In genomic region chr20:24638546-24639166, GRCh38 we compare ENCODE assay signal across 16 cellular contexts.
DNase-seq lines count a peak whose midpoint lies in the region; ATAC-seq and TF ChIP-seq lines count a peak whose summit lies in the region.
"Had no signal": no experiment of that assay in that cellular context is flagged by ENCODE, and none has a peak within 500 bp of the region (broad histone marks: within the 10 kb centered on the region; RNA-seq: fewer than 3 reads in every experiment).

No MANE protein-coding gene starts in this region.

- H3K79me2 ChIP-seq in DND-41 (ENCODE audit: insufficient read depth, low read length): no peaks in the 10 kb centered on the region
- no peaks in the 10 kb centered on the region for H3K79me2 ChIP-seq in fibroblast of lung (ENCODE audit: control insufficient read depth, insufficient read depth, low read length)

- peaks cover 7% of the 10 kb centered on the region for H3K9me3 Mint-ChIP-seq in progenitor cell of endocrine pancreas (ENCODE audit: low read depth)

- H3K27me3 ChIP-seq in DND-41 (ENCODE audit: insufficient read depth, low read length, poor library complexity) (no peaks in the 10 kb centered on the region), fibroblast of lung (ENCODE audit: control insufficient read depth, insufficient read depth, low read length) (no peaks in the 10 kb centered on the region)

- DNase-seq in DND-41 (no peak), M059J (ENCODE audit: low read depth) (peak; percentile 18), fibroblast of lung (ENCODE audit: low read depth in 2 of 2) (peak; percentile 26 to 43), progenitor cell of endocrine pancreas (ENCODE audit: low spot score, unreplicated experiment) (no peak), HT-29 (ENCODE audit: low spot score) (no peak), NOMO-1 treated with DMSO at 0.1 percent for 48 hours (lab: John Stamatoyannopoulos, UW; ENCODE audit: unreplicated experiment) (no peak)
- no peak for DNase-seq in activated CD4-positive, alpha-beta T cell treated with anti-CD3 and anti-CD28 coated beads for 1 hour
- DNase-seq: ACHN, AML-193, COR-L47, MV-4-11, NCI-H1417 treated with DMSO at 0.1 percent for 48 hours, NCI-H1930, NCI-H69, PC-3 had no signal

- no peaks in the 10 kb centered on the region for H3K36me3 ChIP-seq in DND-41 (ENCODE audit: insufficient read depth, low read length)
- no peaks in the 10 kb centered on the region for H3K36me3 ChIP-seq in fibroblast of lung (ENCODE audit: control insufficient read depth, insufficient read depth, low read length)

- H3K4me3 ChIP-seq in DND-41 (ENCODE audit: low read depth in 1 of 2, low read length in 2 of 2) (no peak overlapping the region), fibroblast of lung (replicated peaks in 1 of 4; ENCODE audit: control extremely low read depth in 1 of 4, insufficient read depth in 1 of 4, low read depth in 3 of 4, low read length in 4 of 4) (no peak overlapping the region)

- TF ChIP-seq CTCF in DND-41 (IDR thresholded peaks at IDR 0.05; ENCODE audit: borderline replicate concordance, extremely low read depth, low read length, poor library complexity, severe bottlenecking) (no peak), fibroblast of lung (conservative IDR thresholded peaks at IDR 0.05 in 1 of 2, IDR thresholded peaks at IDR 0.05 in 1 of 2; ENCODE audit: low read depth in 1 of 2, low read length in 2 of 2) (no peak), progenitor cell of endocrine pancreas (IDR thresholded peaks at IDR 0.05; ENCODE audit: unreplicated experiment) (no peak)

- no peak overlapping the region for H2AFZ ChIP-seq in DND-41 (ENCODE audit: low read depth, low read length)
- no peak overlapping the region for H2AFZ ChIP-seq in fibroblast of lung (ENCODE audit: low read length)

- H3K27me3 Mint-ChIP-seq in progenitor cell of endocrine pancreas: peaks cover 10% of the 10 kb centered on the region

- no peak overlapping the region for H3K4me3 Mint-ChIP-seq in progenitor cell of endocrine pancreas (ENCODE audit: low read depth)
- H3K4me3 Mint-ChIP-seq: CD14-positive monocyte had no signal

- peaks cover 29% of the 10 kb centered on the region for H3K4me1 Mint-ChIP-seq in progenitor cell of endocrine pancreas (ENCODE audit: low read depth)

- H3K27ac ChIP-seq in DND-41 (ENCODE audit: low read length): no peak overlapping the region
- H3K27ac ChIP-seq in fibroblast of lung (ENCODE audit: insufficient read depth, low read length): no peak overlapping the region

- peak overlapping the region; percentile 26 for H3K27ac Mint-ChIP-seq in progenitor cell of endocrine pancreas
- H3K27ac Mint-ChIP-seq: CD14-positive monocyte had no signal

- no peaks in the 10 kb centered on the region for H3K36me3 Mint-ChIP-seq in progenitor cell of endocrine pancreas (ENCODE audit: insufficient read depth)
- H3K36me3 Mint-ChIP-seq: CD14-positive monocyte had no signal

- H3K4me2 ChIP-seq in DND-41 (ENCODE audit: insufficient read depth, low read length) (no peak overlapping the region), fibroblast of lung (ENCODE audit: extremely low read depth, insufficient read depth, low read length) (no peak overlapping the region)

- peak; percentile 49; the same call in 2 of the 3 replicates for ATAC-seq in DND-41 (ENCODE audit: insufficient read depth, low read depth)
- ATAC-seq: PC-3 had no signal

- H4K20me1 ChIP-seq in DND-41 (ENCODE audit: insufficient read depth, low read length): no peaks in the 10 kb centered on the region
- no peaks in the 10 kb centered on the region for H4K20me1 ChIP-seq in fibroblast of lung (ENCODE audit: control insufficient read depth, extremely low read depth, insufficient read depth, low read length)

- H3K4me1 ChIP-seq in DND-41 (ENCODE audit: insufficient read depth, low read length) (no peaks in the 10 kb centered on the region), fibroblast of lung (ENCODE audit: control insufficient read depth, extremely low read depth, insufficient read depth, low read length) (peaks cover 6% of the 10 kb centered on the region)

- no peak overlapping the region for H3K9ac ChIP-seq in DND-41 (ENCODE audit: low read depth, low read length)
- H3K9ac ChIP-seq in fibroblast of lung (ENCODE audit: insufficient read depth, low read length): no peak overlapping the region

- H3K9me3 ChIP-seq in DND-41 (ENCODE audit: insufficient read depth, low read length, severe bottlenecking) (no peaks in the 10 kb centered on the region), fibroblast of lung (ENCODE audit: control insufficient read depth, insufficient read depth, low read depth, low read length) (no peaks in the 10 kb centered on the region)

Comparison
In these comparisons a context has a peak if more than half of its experiments do, and no peak if none do; other contexts are left out.
1. DNase-seq: peak in M059J (single experiment) and fibroblast of lung (2 of 2); none in DND-41 (single experiment), progenitor cell of endocrine pancreas (single experiment), HT-29 (single experiment), activated CD4-positive, alpha-beta T cell treated with anti-CD3 and anti-CD28 coated beads for 1 hour (single experiment) and NOMO-1 treated with DMSO at 0.1 percent for 48 hours (single experiment).